Comparison of ENCODE assay signal across 11 cellular contexts in genomic region chr12:105740970-105741725, GRCh38.
DNase-seq lines count a peak whose midpoint lies in the region; ATAC-seq and TF ChIP-seq lines count a peak whose summit lies in the region.
"Had no signal": no experiment of that assay in that cellular context is flagged by ENCODE, and none has a peak within 500 bp of the region (broad histone marks: within the 10 kb centered on the region; RNA-seq: fewer than 3 reads in every experiment).

No MANE protein-coding gene starts in this region.

- H3K9me3 ChIP-seq in HUES64 (ENCODE audit: insufficient read depth, low read depth, low read length) (no peaks in the 10 kb centered on the region), hepatocyte (ENCODE audit: low read depth) (no peaks in the 10 kb centered on the region)

- no peak overlapping the region for H3K27ac Mint-ChIP-seq in stimulated activated effector memory CD8-positive, alpha-beta T cell treated with anti-CD3 and anti-CD28 coated beads, Interleukin-12 subunit alpha, Interleukin-12 subunit beta, amount 100 ng/mL, for 72 hours
- H3K27ac Mint-ChIP-seq: natural killer cell treated with Interleukin-12 subunit alpha and Interleukin-12 subunit beta and Interleukin-15 and Interleukin-18, amount 100 ng/mL, for 72 hours had no signal

- no peak overlapping the region for H3K4me3 Mint-ChIP-seq in stimulated activated effector memory CD8-positive, alpha-beta T cell treated with anti-CD3 and anti-CD28 coated beads, Interleukin-12 subunit alpha, Interleukin-12 subunit beta, amount 100 ng/mL, for 72 hours
- H3K4me3 Mint-ChIP-seq: natural killer cell treated with Interleukin-12 subunit alpha and Interleukin-12 subunit beta and Interleukin-15 and Interleukin-18, amount 100 ng/mL, for 72 hours had no signal

- H3K79me2 ChIP-seq in hepatocyte, result no peaks in the 10 kb centered on the region

- ATAC-seq in stimulated activated effector memory CD8-positive, alpha-beta T cell treated with anti-CD3 and anti-CD28 coated beads, Interleukin-12 subunit alpha, Interleukin-12 subunit beta, amount 100 ng/mL, for 72 hours, result peak; percentile 26
- ATAC-seq: natural killer cell treated with Interleukin-12 subunit alpha and Interleukin-12 subunit beta and Interleukin-15 and Interleukin-18, amount 100 ng/mL, for 72 hours had no signal

- in situ Hi-C loops in GM13977 (cut with MboI; ENCODE audit: low pct_unique_long_range_greater_than_20kb, low sequenced_read_pairs, unreplicated experiment), result no loop called here

- no peak overlapping the region for H3K4me3 ChIP-seq in HUES64 (ENCODE audit: low read length)
- no peak overlapping the region for H3K4me3 ChIP-seq in hepatocyte

- H3K9ac ChIP-seq in HUES64 (ENCODE audit: low read depth, low read length), result no peak overlapping the region

- H3K27ac ChIP-seq in HUES64 (ENCODE audit: low read depth, low read length) (peak overlapping the region; percentile 65), hepatocyte (no peak overlapping the region)

- 75% methylated on average over 9 of the region's 9 CpGs for WGBS in HUES64
- WGBS in hepatocyte (ENCODE audit: low lambda C conversion rate, missing lambda C conversion rate), result 75% methylated on average over 9 of the region's 9 CpGs

- H3K27me3 ChIP-seq in HUES64 (ENCODE audit: insufficient read depth, low read length), result no peaks in the 10 kb centered on the region
- no peaks in the 10 kb centered on the region for H3K27me3 ChIP-seq in hepatocyte

- TF ChIP-seq CTCF in hepatocyte (IDR thresholded peaks at IDR 0.05; ENCODE audit: poor library complexity) (no peak), GM13977 (IDR thresholded peaks at IDR 0.05; ENCODE audit: extremely low read depth, insufficient read depth, missing control alignments) (no peak)

- H3K4me2 ChIP-seq in hepatocyte, result peak overlapping the region; percentile 45

- no peak overlapping the region for H2AFZ ChIP-seq in hepatocyte

- H3K9me3 Mint-ChIP-seq in stimulated activated effector memory CD8-positive, alpha-beta T cell treated with anti-CD3 and anti-CD28 coated beads, Interleukin-12 subunit alpha, Interleukin-12 subunit beta, amount 100 ng/mL, for 72 hours, result no peaks in the 10 kb centered on the region
- H3K9me3 Mint-ChIP-seq: natural killer cell treated with Interleukin-12 subunit alpha and Interleukin-12 subunit beta and Interleukin-15 and Interleukin-18, amount 100 ng/mL, for 72 hours had no signal

- no peaks in the 10 kb centered on the region for H3K36me3 ChIP-seq in HUES64 (ENCODE audit: insufficient read depth, low read length)
- no peaks in the 10 kb centered on the region for H3K36me3 ChIP-seq in hepatocyte (replicated peaks; ENCODE audit: insufficient read depth, low read depth)

- no peaks in the 10 kb centered on the region for H4K20me1 ChIP-seq in hepatocyte (ENCODE audit: insufficient read depth, poor library complexity, severe bottlenecking)

- DNase-seq in amygdala (lab: John Stamatoyannopoulos, UW) (peak in 43 of 56 donors; percentile 2 to 72 (median 32)), hepatocyte (ENCODE audit: low spot score) (peak; percentile 11), T-helper 2 cell (no peak), Kasumi-1 (lab: John Stamatoyannopoulos, UW) (no peak), GM13977 (ENCODE audit: low spot score) (no peak)
- DNase-seq in stimulated activated effector memory CD8-positive, alpha-beta T cell treated with anti-CD3 and anti-CD28 coated beads, Interleukin-12 subunit alpha, Interleukin-12 subunit beta, amount 100 ng/mL, for 72 hours (ENCODE audit: low spot score in 2 of 2), result no peak
- no peak for DNase-seq in activated CD4-positive, alpha-beta T cell treated with anti-CD3 and anti-CD28 coated beads for 1 hour
- DNase-seq: activated gamma-delta T cell, NCI-H1436 had no signal

- H3K4me1 Mint-ChIP-seq in stimulated activated effector memory CD8-positive, alpha-beta T cell treated with anti-CD3 and anti-CD28 coated beads, Interleukin-12 subunit alpha, Interleukin-12 subunit beta, amount 100 ng/mL, for 72 hours, result no peaks in the 10 kb centered on the region

- no peaks in the 10 kb centered on the region for H3K9me2 ChIP-seq in hepatocyte (replicated peaks; ENCODE audit: insufficient read depth)

- H3K36me3 Mint-ChIP-seq in stimulated activated effector memory CD8-positive, alpha-beta T cell treated with anti-CD3 and anti-CD28 coated beads, Interleukin-12 subunit alpha, Interleukin-12 subunit beta, amount 100 ng/mL, for 72 hours, result no peaks in the 10 kb centered on the region
- H3K36me3 Mint-ChIP-seq: natural killer cell treated with Interleukin-12 subunit alpha and Interleukin-12 subunit beta and Interleukin-15 and Interleukin-18, amount 100 ng/mL, for 72 hours had no signal

- H3K4me1 ChIP-seq in HUES64 (ENCODE audit: insufficient read depth, low read length), result peaks cover 54% of the 10 kb centered on the region
- H3K4me1 ChIP-seq in hepatocyte (ENCODE audit: insufficient read depth), result peaks cover 13% of the 10 kb centered on the region

Comparison
In these comparisons a context has a peak if more than half of its experiments do, and no peak if none do; other contexts are left out.
1. DNase-seq: peak in amygdala (43 of 56) and hepatocyte (single experiment); none in stimulated activated effector memory CD8-positive, alpha-beta T cell treated with anti-CD3 and anti-CD28 coated beads, Interleukin-12 subunit alpha, Interleukin-12 subunit beta, amount 100 ng/mL, for 72 hours (0 of 2), activated CD4-positive, alpha-beta T cell treated with anti-CD3 and anti-CD28 coated beads for 1 hour (single experiment), T-helper 2 cell (0 of 5), Kasumi-1 (0 of 2) and GM13977 (single experiment).